8 cellular contexts compared by ENCODE assay signal in the genomic region with DNA sequence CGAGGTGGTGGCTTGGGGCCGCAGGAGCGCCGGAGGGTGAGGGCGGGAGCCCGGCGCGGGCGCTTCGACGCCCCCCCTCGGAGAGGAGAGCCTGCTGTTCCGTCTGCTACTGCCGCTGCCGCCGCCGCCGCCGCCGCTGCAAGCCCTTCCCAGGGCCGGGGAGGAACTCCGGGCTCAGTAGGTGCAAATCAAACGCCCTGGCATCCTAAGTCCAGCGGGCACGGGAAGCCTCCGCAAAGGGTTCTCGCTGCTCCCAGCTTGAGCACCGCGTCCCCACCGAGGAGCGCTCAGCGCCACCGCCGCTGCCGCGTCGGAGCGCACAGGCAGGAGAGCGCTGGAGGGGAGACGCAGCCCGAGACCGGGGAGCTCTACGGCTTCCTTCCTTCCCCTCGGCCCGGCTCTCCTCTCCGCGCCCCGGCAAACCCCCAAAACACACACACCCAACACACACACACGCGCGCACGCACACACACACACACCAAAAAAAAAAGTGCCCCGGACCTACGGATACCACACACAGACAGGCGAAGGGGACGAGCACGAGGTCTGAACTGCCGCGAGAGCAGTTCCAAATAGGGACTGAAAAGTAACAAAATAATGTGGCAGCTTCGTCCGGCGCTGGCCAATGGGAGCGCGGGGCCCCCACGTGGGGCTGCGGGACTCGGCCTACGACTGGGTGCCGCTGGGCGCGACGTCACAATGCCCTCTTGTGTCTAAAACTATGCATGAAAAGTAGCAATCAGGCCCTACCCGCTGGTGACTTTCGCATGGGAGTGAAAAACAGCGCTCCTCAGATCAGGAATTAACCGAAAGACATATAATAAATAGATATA. TPM values are rescaled to one million over a fixed set of nuclear protein-coding genes. Genes with fewer than 3 reads are reported as not detected.
DNase-seq lines count a peak whose midpoint lies in the region; ATAC-seq and TF ChIP-seq lines count a peak whose summit lies in the region.

TSS of gene TLE3 (minus strand) at position 581 of the 833 bp plus-strand sequence. CDS start 1,119 bp downstream, outside the sequence.

- H3K4me3 ChIP-seq in GM23338 (peak within 1 kb of the TSS; percentile 85), fibroblast of mammary gland (ENCODE audit: control insufficient read depth, low read depth, low read length) (peak within 1 kb of the TSS; percentile 69)

- peaks cover 40% of the 10 kb centered on the region for H3K27me3 ChIP-seq in GM23338 (ENCODE audit: insufficient read depth)

- H3K4me1 Mint-ChIP-seq in GM23338 (peaks cover 37% of the 10 kb centered on the region), natural killer cell (peaks cover 49 to 66% of the 10 kb centered on the region in 2 donors)
- peaks cover 40% of the 10 kb centered on the region for H3K4me1 Mint-ChIP-seq in activated T-helper 2 cell treated with anti-CD3 and anti-CD28 coated beads, Interferon-gamma antibody, Interleukin-2, Interleukin-4, amounts not matched to agents 10 μg/mL and 5 μg/mL and 100 μg/mL, durations not matched to agents 14 hours and 24 hours and 36 hours (ENCODE audit: low read depth)

- no peak within 1 kb of the TSS for H2AFZ ChIP-seq in GM23338

- peaks cover 31% of the 10 kb centered on the region for H3K4me1 ChIP-seq in GM23338 (ENCODE audit: insufficient read depth)

- DNase-seq in EH (ENCODE audit: low read depth) (peak; percentile 98), GM23338 (ENCODE audit: low spot score) (peak; percentile 98), RWPE1 (ENCODE audit: low spot score) (peak; percentile 100), fibroblast of mammary gland (ENCODE audit: low read depth) (peak; percentile 97), natural killer cell (peak; percentile 98)
- peak; percentile 97 for DNase-seq in activated T-helper 2 cell treated with anti-CD3 and anti-CD28 coated beads, Interferon-gamma antibody, Interleukin-2, Interleukin-4, amounts not matched to agents 10 μg/mL and 5 μg/mL and 100 μg/mL, durations not matched to agents 14 hours and 24 hours and 36 hours (ENCODE audit: low spot score)
- peak; percentile 98 for DNase-seq in stimulated activated naive CD8-positive, alpha-beta T cell treated with anti-CD3 and anti-CD28 coated beads, Interleukin-15, Interleukin-2, amounts not matched to agents 100 U/mL and 50 U/mL, for 24 hours

- CTCF ChIA-PET in RWPE1 (lab: Yijun Ruan, JAX), result interaction anchor here (0.5 to 2.3 kb wide), 9 partner anchors 81 to 522 kb away, joined by 3 to 6 read pairs (median 4); no protein-coding TSS in a partner anchor

- H3K27me3 Mint-ChIP-seq in GM23338 (ENCODE audit: insufficient read depth, low read depth, poor library complexity) (peaks cover 40% of the 10 kb centered on the region), natural killer cell (ENCODE audit: low read depth in 2 of 2) (peaks cover 23 to 38% of the 10 kb centered on the region in 2 donors)
- peaks cover 18% of the 10 kb centered on the region for H3K27me3 Mint-ChIP-seq in activated T-helper 2 cell treated with anti-CD3 and anti-CD28 coated beads, Interferon-gamma antibody, Interleukin-2, Interleukin-4, amounts not matched to agents 10 μg/mL and 5 μg/mL and 100 μg/mL, durations not matched to agents 14 hours and 24 hours and 36 hours (ENCODE audit: low read depth)

- H3K4me3 Mint-ChIP-seq in GM23338 (peak within 1 kb of the TSS; percentile 96), natural killer cell (peak within 1 kb of the TSS; percentile 91)
- H3K4me3 Mint-ChIP-seq in activated T-helper 2 cell treated with anti-CD3 and anti-CD28 coated beads, Interferon-gamma antibody, Interleukin-2, Interleukin-4, amounts not matched to agents 10 μg/mL and 5 μg/mL and 100 μg/mL, durations not matched to agents 14 hours and 24 hours and 36 hours (ENCODE audit: low read depth), result peak within 1 kb of the TSS; percentile 99

- H3K27ac ChIP-seq in GM23338 (ENCODE audit: low read depth), result no peak within 1 kb of the TSS
- peak within 1 kb of the TSS; percentile 88 for H3K27ac ChIP-seq in RWPE1

- no peaks in the 10 kb centered on the region for H3K36me3 ChIP-seq in GM23338 (ENCODE audit: insufficient read depth)

- TF ChIP-seq CTCF in GM23338 (conservative IDR thresholded peaks at IDR 0.05; ENCODE audit: low read depth in 2 of 2) (peak in 1 of 2 experiments; percentile 40; a peak in 2 of 4 replicates), LNCAP (IDR thresholded peaks at IDR 0.05) (peak; percentile 55; the same call in 1 of the 2 replicates), RWPE1 (conservative IDR thresholded peaks at IDR 0.05; ENCODE audit: low read depth) (peak; percentile 46), fibroblast of mammary gland (conservative IDR thresholded peaks at IDR 0.05; ENCODE audit: control insufficient read depth, insufficient read depth, low read depth, low read length) (peak; percentile 20), natural killer cell (IDR thresholded peaks at IDR 0.05) (peak; percentile 32)

- peaks cover 7% of the 10 kb centered on the region; the same call in 1 of the 2 replicates for H3F3A ChIP-seq in GM23338 (replicated peaks; ENCODE audit: low read depth)

- H3K36me3 Mint-ChIP-seq in GM23338 (ENCODE audit: low read depth), result peaks cover 19% of the 10 kb centered on the region
- peaks cover 35% of the 10 kb centered on the region for H3K36me3 Mint-ChIP-seq in activated T-helper 2 cell treated with anti-CD3 and anti-CD28 coated beads, Interferon-gamma antibody, Interleukin-2, Interleukin-4, amounts not matched to agents 10 μg/mL and 5 μg/mL and 100 μg/mL, durations not matched to agents 14 hours and 24 hours and 36 hours (ENCODE audit: low read depth)
- H3K36me3 Mint-ChIP-seq in natural killer cell, result no peaks in the 10 kb centered on the region

- H3K9me2 ChIP-seq in GM23338 (ENCODE audit: insufficient read depth), result no peaks in the 10 kb centered on the region

- peaks cover 28% of the 10 kb centered on the region for H3K79me2 ChIP-seq in GM23338 (replicated peaks; ENCODE audit: insufficient read depth)

- ATAC-seq in GM23338 (peak; percentile 18), natural killer cell (peak; percentile 57 to 80 (median 70))
- ATAC-seq in stimulated activated naive CD8-positive, alpha-beta T cell treated with anti-CD3 and anti-CD28 coated beads, Interleukin-15, Interleukin-2, amounts not matched to agents 100 U/mL and 50 U/mL, for 24 hours, result peak; percentile 60

- peak within 1 kb of the TSS; percentile 96 for H3K27ac Mint-ChIP-seq in GM23338
- H3K27ac Mint-ChIP-seq in activated T-helper 2 cell treated with anti-CD3 and anti-CD28 coated beads, Interferon-gamma antibody, Interleukin-2, Interleukin-4, amounts not matched to agents 10 μg/mL and 5 μg/mL and 100 μg/mL, durations not matched to agents 14 hours and 24 hours and 36 hours, result peak within 1 kb of the TSS; percentile 97
- peak within 1 kb of the TSS; percentile 91 to 100 for H3K27ac Mint-ChIP-seq in natural killer cell

- POLR2A ChIA-PET in RWPE1 (lab: Yijun Ruan, JAX; ENCODE audit: low non-redundant PET), result no interaction called here

- peak within 1 kb of the TSS; percentile 92 for H3K4me2 ChIP-seq in GM23338

- H4K20me1 ChIP-seq in GM23338 (replicated peaks; ENCODE audit: insufficient read depth), result peaks cover 14% of the 10 kb centered on the region

- H3K9me3 Mint-ChIP-seq in GM23338 (peaks cover 3% of the 10 kb centered on the region; the same call in 1 of the 3 replicates), natural killer cell (no peaks in the 10 kb centered on the region)
- no peaks in the 10 kb centered on the region for H3K9me3 Mint-ChIP-seq in activated T-helper 2 cell treated with anti-CD3 and anti-CD28 coated beads, Interferon-gamma antibody, Interleukin-2, Interleukin-4, amounts not matched to agents 10 μg/mL and 5 μg/mL and 100 μg/mL, durations not matched to agents 14 hours and 24 hours and 36 hours

- intact Hi-C loops in activated T-helper 2 cell treated with anti-CD3 and anti-CD28 coated beads, Interferon-gamma antibody, Interleukin-2, Interleukin-4, amounts not matched to agents 10 μg/mL and 5 μg/mL and 100 μg/mL, durations not matched to agents 14 hours and 24 hours and 36 hours (cut with micrococcal nuclease), result loop anchor here (1.0 to 5.0 kb wide), 7 partner anchors 160 to 777 kb away; partner anchors contain the start of gene RPLP1
- intact Hi-C loops in natural killer cell (cut with micrococcal nuclease), result loop anchor here (2.0 to 10.0 kb wide), 6 partner anchors 45 to 667 kb away; partner anchors contain the start of gene UACA

TF ChIP-seq in GM23338, 12 proteins besides CTCF, POLR2A, EP300 and RAD21:
- TF ChIP-seq POLR2AphosphoS5 (IDR thresholded peaks at IDR 0.05; ENCODE audit: low read depth) (peak; percentile 81), CREB1 (CRISPR knock-in tag; IDR thresholded peaks at IDR 0.05; ENCODE audit: low read depth) (peak; percentile 89)
- TF ChIP-seq, protein P1, sequence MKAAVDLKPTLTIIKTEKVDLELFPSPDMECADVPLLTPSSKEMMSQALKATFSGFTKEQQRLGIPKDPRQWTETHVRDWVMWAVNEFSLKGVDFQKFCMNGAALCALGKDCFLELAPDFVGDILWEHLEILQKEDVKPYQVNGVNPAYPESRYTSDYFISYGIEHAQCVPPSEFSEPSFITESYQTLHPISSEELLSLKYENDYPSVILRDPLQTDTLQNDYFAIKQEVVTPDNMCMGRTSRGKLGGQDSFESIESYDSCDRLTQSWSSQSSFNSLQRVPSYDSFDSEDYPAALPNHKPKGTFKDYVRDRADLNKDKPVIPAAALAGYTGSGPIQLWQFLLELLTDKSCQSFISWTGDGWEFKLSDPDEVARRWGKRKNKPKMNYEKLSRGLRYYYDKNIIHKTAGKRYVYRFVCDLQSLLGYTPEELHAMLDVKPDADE (IDR thresholded peaks at IDR 0.05), result no peak

RNA-seq across cellular contexts. Expression of gene TLE3, which starts in this region (rescaled TPM):
- 55.7 and 79.5 TPM in 2 replicates for total RNA-seq in GM23338 (2014; rRNA removed; shearing (Covaris generic))
- polyA plus RNA-seq in GM23338 (2016; fragmentation: Nextera tagmentation; extraction: Ambion mirVana), result 9.2 and 10.4 TPM in 2 replicates
- total RNA-seq in activated T-helper 2 cell treated with anti-CD3 and anti-CD28 coated beads, Interferon-gamma antibody, Interleukin-2, Interleukin-4, amounts not matched to agents 10 μg/mL and 5 μg/mL and 100 μg/mL, durations not matched to agents 14 hours and 24 hours and 36 hours, result 94.6 and 102 TPM in 2 replicates
- total RNA-seq in natural killer cell, result 10 to 100 TPM; 32.1 to 94.9 (median 36.7) TPM

Comparison
In these comparisons a context has a peak if more than half of its experiments do, and no peak if none do; other contexts are left out.
1. ATAC-seq: peak in every context shown above with its lines; median percentile 70 in natural killer cell; 60 in stimulated activated naive CD8-positive, alpha-beta T cell treated with anti-CD3 and anti-CD28 coated beads, Interleukin-15, Interleukin-2, amounts not matched to agents 100 U/mL and 50 U/mL, for 24 hours; 18 in GM23338.